ENCODE assay signal across 8 cellular contexts in the genomic region with DNA sequence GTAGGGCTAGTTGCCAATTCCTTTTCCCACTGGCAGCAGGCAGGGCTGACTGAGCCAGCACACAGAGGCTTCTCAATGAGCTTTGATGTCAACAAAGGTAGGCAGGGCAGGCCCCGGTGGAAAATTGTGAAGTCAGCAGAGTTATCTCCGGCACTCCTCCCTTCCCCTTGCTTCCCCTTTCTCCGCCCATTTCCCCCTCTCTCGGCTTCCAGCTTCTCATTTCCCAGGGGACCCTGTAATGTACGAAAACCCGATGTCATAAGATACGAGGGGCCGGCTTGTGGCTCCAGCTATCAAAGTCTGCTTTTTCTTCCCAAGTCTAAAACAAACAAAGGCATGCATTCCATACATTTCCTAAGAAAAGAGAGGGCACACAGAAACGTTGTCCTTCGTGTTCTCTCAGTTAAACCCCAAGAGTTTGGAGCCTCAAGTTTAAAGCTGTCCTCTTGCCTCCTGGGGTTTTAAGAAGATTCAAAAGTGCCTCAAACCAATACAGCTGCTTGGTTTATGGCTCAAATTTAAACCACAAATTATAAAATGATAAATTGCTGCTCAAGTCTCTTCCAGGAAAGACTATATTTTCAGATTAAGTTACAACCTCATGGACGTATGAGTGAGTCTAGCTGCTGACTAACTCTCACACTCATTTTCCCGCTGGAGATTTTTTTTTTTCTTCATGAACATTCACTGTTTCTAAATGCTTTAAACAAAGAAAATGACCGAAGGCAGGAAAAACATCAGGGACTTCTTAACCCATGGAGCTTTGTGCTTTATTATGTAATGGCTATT. TPM values are rescaled to one million over a fixed set of nuclear protein-coding genes. Genes with fewer than 3 reads are reported as not detected.
DNase-seq lines count a peak whose midpoint lies in the region; ATAC-seq and TF ChIP-seq lines count a peak whose summit lies in the region.

No MANE protein-coding gene starts in this region.

- H3K27me3 Mint-ChIP-seq in stimulated activated naive B cell treated with anti-CD40 and anti-IgM and Interleukin-4, amounts not matched to agents 10 μg/mL and 1 μg/mL and 100 μg/mL, for 72 hours, result no peaks in the 10 kb centered on the region

- ATAC-seq in stimulated activated naive B cell treated with anti-CD40 and anti-IgM and Interleukin-4, amounts not matched to agents 10 μg/mL and 1 μg/mL and 100 μg/mL, for 72 hours (replicated peaks), result peak; percentile 54 to 89
- no peak for ATAC-seq in GM21367 (IDR thresholded peaks at IDR 0.05; ENCODE audit: unreplicated experiment)

- H3K27me3 ChIP-seq in Loucy (ENCODE audit: insufficient read depth, low read length, poor library complexity, severe bottlenecking) (no peaks in the 10 kb centered on the region), layer of hippocampus (ENCODE audit: control insufficient read depth, insufficient read depth, low read length) (no peaks in the 10 kb centered on the region)

- H3K4me3 ChIP-seq in Loucy (ENCODE audit: low read length, poor library complexity, severe bottlenecking), result peak overlapping the region; percentile 57
- peak overlapping the region; percentile 76 for H3K4me3 ChIP-seq in SK-N-MC

- peak; percentile 54 for DNase-seq in Caki2 (ENCODE audit: low read depth)
- DNase-seq in SK-N-MC (ENCODE audit: low read depth, low spot score), result peak; percentile 83
- DNase-seq in central memory CD4-positive, alpha-beta T cell, result peak; percentile 24
- DNase-seq in stimulated activated naive B cell treated with anti-CD40 and anti-IgM and Interleukin-4, amounts not matched to agents 10 μg/mL and 1 μg/mL and 100 μg/mL, for 72 hours, result peak; percentile 43
- DNase-seq in erythroblast (lab: John Stamatoyannopoulos, UW), result no peak

- H3K27ac Mint-ChIP-seq in stimulated activated naive B cell treated with anti-CD40 and anti-IgM and Interleukin-4, amounts not matched to agents 10 μg/mL and 1 μg/mL and 100 μg/mL, for 72 hours, result peak overlapping the region; percentile 77

- H3K36me3 Mint-ChIP-seq in stimulated activated naive B cell treated with anti-CD40 and anti-IgM and Interleukin-4, amounts not matched to agents 10 μg/mL and 1 μg/mL and 100 μg/mL, for 72 hours, result peaks cover 5 to 8% of the 10 kb centered on the region in 2 donors

- H3K4me1 Mint-ChIP-seq in stimulated activated naive B cell treated with anti-CD40 and anti-IgM and Interleukin-4, amounts not matched to agents 10 μg/mL and 1 μg/mL and 100 μg/mL, for 72 hours, result peaks cover 19 to 38% of the 10 kb centered on the region in 2 donors

- no peak for TF ChIP-seq CTCF in Loucy (conservative IDR thresholded peaks at IDR 0.05; ENCODE audit: low read length)

- H3K9ac ChIP-seq in Loucy (ENCODE audit: low read depth, low read length, poor library complexity, severe bottlenecking) (peak overlapping the region; percentile 59), SK-N-MC (ENCODE audit: insufficient read length) (peak overlapping the region; percentile 56)

- H4K20me1 ChIP-seq in Loucy (ENCODE audit: insufficient read depth, low read length, poor library complexity, severe bottlenecking), result no peaks in the 10 kb centered on the region

- in situ Hi-C loops in Caki2 (cut with HindIII; ENCODE audit: low pct_unique_long_range_greater_than_20kb, low sequenced_read_pairs), result no loop called here

- H3F3A ChIP-seq in Loucy (ENCODE audit: low read depth), result peaks cover 6% of the 10 kb centered on the region; the same call in 1 of the 2 replicates

- H3K27ac ChIP-seq in SK-N-MC (peak overlapping the region; percentile 88), layer of hippocampus (ENCODE audit: low read depth, low read length) (peak overlapping the region; percentile 12)

- no peaks in the 10 kb centered on the region for H3K9me2 ChIP-seq in Loucy (replicated peaks; ENCODE audit: low read depth, low read length)

- peak overlapping the region; percentile 68 for H3K4me2 ChIP-seq in Loucy (ENCODE audit: low read depth, low read length, poor library complexity, severe bottlenecking)

- H3K4me3 Mint-ChIP-seq in stimulated activated naive B cell treated with anti-CD40 and anti-IgM and Interleukin-4, amounts not matched to agents 10 μg/mL and 1 μg/mL and 100 μg/mL, for 72 hours, result peak overlapping the region; percentile 66 to 73

- H3K79me2 ChIP-seq in Loucy (ENCODE audit: insufficient read depth, low read length), result no peaks in the 10 kb centered on the region

- H2AFZ ChIP-seq in Loucy (ENCODE audit: low read length), result peak overlapping the region; percentile 87

- H3K9me3 ChIP-seq in Loucy (ENCODE audit: insufficient read depth, low read depth, low read length) (no peaks in the 10 kb centered on the region), SK-N-MC (ENCODE audit: low read depth, low read length) (no peaks in the 10 kb centered on the region)

- no peaks in the 10 kb centered on the region for H3K9me3 Mint-ChIP-seq in stimulated activated naive B cell treated with anti-CD40 and anti-IgM and Interleukin-4, amounts not matched to agents 10 μg/mL and 1 μg/mL and 100 μg/mL, for 72 hours

- no peaks in the 10 kb centered on the region for H3K36me3 ChIP-seq in Loucy (ENCODE audit: insufficient read depth, low read length)
- H3K36me3 ChIP-seq in SK-N-MC (ENCODE audit: insufficient read depth, low read length), result no peaks in the 10 kb centered on the region

- peaks cover 27% of the 10 kb centered on the region for H3K4me1 ChIP-seq in Loucy (ENCODE audit: insufficient read depth, low read length, poor library complexity, severe bottlenecking)

- no peak for TF ChIP-seq POLR2A in erythroblast (IDR thresholded peaks at IDR 0.05; ENCODE audit: low read length)

RNA-seq across cellular contexts. Expression of a gene that starts 27.3 kb away (rescaled TPM):
- total RNA-seq in Caki2 (2014; rRNA removed; shearing (Covaris generic); ENCODE audit: low replicate concordance), result 48.7 and 55.0 TPM in 2 replicates

Comparison
In these comparisons a context has a peak if more than half of its experiments do, and no peak if none do; other contexts are left out.
1. DNase-seq: peak in Caki2 (single experiment), SK-N-MC (single experiment), central memory CD4-positive, alpha-beta T cell (single experiment) and stimulated activated naive B cell treated with anti-CD40 and anti-IgM and Interleukin-4, amounts not matched to agents 10 μg/mL and 1 μg/mL and 100 μg/mL, for 72 hours (single experiment); none in erythroblast (0 of 2).